In genomic region chr16:27316038-27316680, GRCh38 we compare ENCODE assay signal across 8 cellular contexts. TPM values are rescaled to one million over a fixed set of nuclear protein-coding genes. Genes with fewer than 3 reads are reported as not detected.
DNase-seq lines count a peak whose midpoint lies in the region; ATAC-seq, FAIRE-seq and TF ChIP-seq lines count a peak whose summit lies in the region.

No MANE protein-coding gene starts in this region.

- CTCF ChIA-PET in activated CD8-positive, alpha-beta T cell treated with anti-CD3 and anti-CD28 coated beads, Interleukin-2, amount 10 ng/mL, durations not matched to agents 7 days and 5 days (lab: Charles Lee), result interaction anchor here (1.1 to 6.5 kb wide), 11 partner anchors 12 to 136 kb away, joined by 3 to 101 read pairs (median 8); no protein-coding TSS in a partner anchor

- in situ Hi-C loops in HAP-1 (cut with MboI; ENCODE audit: low sequenced_read_pairs), result no loop called here

- no peaks in the 10 kb centered on the region for H3K27me3 ChIP-seq in gastroesophageal sphincter
- no peaks in the 10 kb centered on the region for H3K27me3 ChIP-seq in small intestine (ENCODE audit: control insufficient read depth in 2 of 2, insufficient read depth in 2 of 2, low read length in 2 of 2)
- no peaks in the 10 kb centered on the region for H3K27me3 ChIP-seq in HAP-1 (ENCODE audit: low read depth)
- H3K27me3 ChIP-seq in SJCRH30, result no peaks in the 10 kb centered on the region

- H3K4me1 ChIP-seq in gastroesophageal sphincter, result peaks cover 14 to 78% (median 46%) of the 10 kb centered on the region in 3 donors
- H3K4me1 ChIP-seq in small intestine (ENCODE audit: control insufficient read depth in 2 of 2, insufficient read depth in 1 of 2, low read depth in 1 of 2, low read length in 1 of 2), result peaks cover 4 to 5% of the 10 kb centered on the region in 2 donors
- peaks cover 3% of the 10 kb centered on the region; the same call in 1 of the 2 replicates for H3K4me1 ChIP-seq in HAP-1
- peaks cover 34% of the 10 kb centered on the region for H3K4me1 ChIP-seq in SJCRH30

- TF ChIP-seq POLR2A in GM12892 (IDR thresholded peaks at IDR 0.05; ENCODE audit: low read depth, low read length) (no peak), gastroesophageal sphincter (IDR thresholded peaks at IDR 0.05) (no peak)

- no peaks in the 10 kb centered on the region for H3K9me3 Mint-ChIP-seq in activated CD8-positive, alpha-beta T cell treated with anti-CD3 and anti-CD28 coated beads, Interleukin-2, amount 10 ng/mL, durations not matched to agents 7 days and 5 days (ENCODE audit: insufficient read depth)

- H3K36me3 Mint-ChIP-seq in activated CD8-positive, alpha-beta T cell treated with anti-CD3 and anti-CD28 coated beads, Interleukin-2, amount 10 ng/mL, durations not matched to agents 7 days and 5 days (ENCODE audit: low read depth), result peaks cover 65% of the 10 kb centered on the region

- TF ChIP-seq CTCF in gastroesophageal sphincter (IDR thresholded peaks at IDR 0.05), result no peak

- H3K9me3 ChIP-seq in gastroesophageal sphincter (no peaks in the 10 kb centered on the region), small intestine (ENCODE audit: control insufficient read depth, low read depth) (no peaks in the 10 kb centered on the region), HAP-1 (no peaks in the 10 kb centered on the region), SJCRH30 (replicated peaks) (no peaks in the 10 kb centered on the region)

- H3K36me3 ChIP-seq in gastroesophageal sphincter (no peaks in the 10 kb centered on the region), small intestine (ENCODE audit: control insufficient read depth in 2 of 2, insufficient read depth in 2 of 2, low read length in 2 of 2) (no peaks in the 10 kb centered on the region), HAP-1 (replicated peaks) (no peaks in the 10 kb centered on the region), SJCRH30 (peaks cover 10% of the 10 kb centered on the region)

- FAIRE-seq in GM12892 (lab: Jason Lieb, UNC) (peak; percentile 42), small intestine (lab: Jason Lieb, UNC) (no peak)

- DNase-seq in GM12892 (ENCODE audit: insufficient read length) (no peak), small intestine (no peak), HAP-1 (ENCODE audit: low spot score in 2 of 2) (no peak), SJCRH30 (no peak), middle frontal gyrus (ENCODE audit: extremely low spot score, low spot score) (no peak)
- DNase-seq in activated CD8-positive, alpha-beta T cell treated with anti-CD3 and anti-CD28 coated beads, Interleukin-2, amount 10 ng/mL, durations not matched to agents 7 days and 5 days, result no peak

- peak overlapping the region; percentile 90 to 99 (median 96) for H3K27ac ChIP-seq in gastroesophageal sphincter
- H3K27ac ChIP-seq in small intestine (ENCODE audit: low read depth in 1 of 2, low read length in 1 of 2), result peak overlapping the region; percentile 5 to 61
- H3K27ac ChIP-seq in SJCRH30, result no peak overlapping the region

- H3K4me1 Mint-ChIP-seq in activated CD8-positive, alpha-beta T cell treated with anti-CD3 and anti-CD28 coated beads, Interleukin-2, amount 10 ng/mL, durations not matched to agents 7 days and 5 days (ENCODE audit: low read depth), result peaks cover 72% of the 10 kb centered on the region

- WGBS in gastroesophageal sphincter (ENCODE audit: low coverage in 1 of 2), 2 donors, result 40 to 73% methylated on average over 3 to 4 of the region's 8 CpGs
- WGBS in small intestine, 3 donors, result 62 to 66% (median 63%) methylated on average over 8 of the region's 8 CpGs

- H3K4me3 Mint-ChIP-seq in activated CD8-positive, alpha-beta T cell treated with anti-CD3 and anti-CD28 coated beads, Interleukin-2, amount 10 ng/mL, durations not matched to agents 7 days and 5 days, result peak overlapping the region; percentile 90

- H3K4me3 ChIP-seq in gastroesophageal sphincter, result peak overlapping the region; percentile 76 to 97
- no peak overlapping the region for H3K4me3 ChIP-seq in small intestine (ENCODE audit: low read depth in 1 of 2, low read length in 2 of 2)
- H3K4me3 ChIP-seq in HAP-1, result no peak overlapping the region
- no peak overlapping the region for H3K4me3 ChIP-seq in SJCRH30

- no peaks in the 10 kb centered on the region for H3K27me3 Mint-ChIP-seq in activated CD8-positive, alpha-beta T cell treated with anti-CD3 and anti-CD28 coated beads, Interleukin-2, amount 10 ng/mL, durations not matched to agents 7 days and 5 days (ENCODE audit: low read depth)

- POLR2A ChIA-PET in activated CD8-positive, alpha-beta T cell treated with anti-CD3 and anti-CD28 coated beads, Interleukin-2, amount 10 ng/mL, durations not matched to agents 7 days and 5 days (lab: Charles Lee), result interaction anchor here (0.6 to 10.3 kb wide), 12 partner anchors 51 to 144 kb away, joined by 3 to 222 read pairs (median 4); partner anchors contain the start of gene IL21R

- no peak for TF ChIP-seq EP300 in gastroesophageal sphincter (IDR thresholded peaks at IDR 0.05)

- H3K27ac Mint-ChIP-seq in activated CD8-positive, alpha-beta T cell treated with anti-CD3 and anti-CD28 coated beads, Interleukin-2, amount 10 ng/mL, durations not matched to agents 7 days and 5 days, result peak overlapping the region; percentile 93

- ATAC-seq in activated CD8-positive, alpha-beta T cell treated with anti-CD3 and anti-CD28 coated beads, Interleukin-2, amount 10 ng/mL, durations not matched to agents 7 days and 5 days, result no peak
- ATAC-seq in gastroesophageal sphincter (no peak), GM19397 (IDR thresholded peaks at IDR 0.05; ENCODE audit: unreplicated experiment) (no peak)

RNA-seq across cellular contexts. Expression of gene IL4R, which starts 2.4 kb away (rescaled TPM):
- polyA plus RNA-seq in GM12892 (2012; ENCODE audit: missing spikeins), result 18.8 TPM
- total RNA-seq in activated CD8-positive, alpha-beta T cell treated with anti-CD3 and anti-CD28 coated beads, Interleukin-2, amount 10 ng/mL, durations not matched to agents 7 days and 5 days, result 100 to 1,000 TPM; 231 to 237 TPM
- total RNA-seq in gastroesophageal sphincter, result 100 to 1,000 TPM in 2 of 4 donors, 10 to 100 TPM in 2; 72.3 to 212 (median 110) TPM
- polyA plus RNA-seq in small intestine, result 10 to 100 TPM; 28.1 to 32.7 (median 28.6) TPM
- total RNA-seq in SJCRH30 (2014; rRNA removed; shearing (Covaris generic)), result 71.0 and 75.1 TPM in 2 replicates

RNA-seq across cellular contexts. Expression of gene NSMCE1, which starts 47.6 kb away (rescaled TPM):
- polyA plus RNA-seq in GM12892 (2012; ENCODE audit: missing spikeins), result 51.9 TPM
- total RNA-seq in activated CD8-positive, alpha-beta T cell treated with anti-CD3 and anti-CD28 coated beads, Interleukin-2, amount 10 ng/mL, durations not matched to agents 7 days and 5 days, result 10 to 100 TPM; 87.3 to 94.9 TPM
- 10 to 100 TPM; 48.4 to 66.0 (median 63.3) TPM for total RNA-seq in gastroesophageal sphincter
- 10 to 100 TPM; 37.8 to 66.1 (median 42.7) TPM for polyA plus RNA-seq in small intestine
- total RNA-seq in SJCRH30 (2014; rRNA removed; shearing (Covaris generic)), result 38.3 and 39.5 TPM in 2 replicates

Comparison
In these comparisons a context has a peak if more than half of its experiments do, and no peak if none do; other contexts are left out.
1. H3K4me3 ChIP-seq: peak in gastroesophageal sphincter (2 of 2); none in small intestine (0 of 2), HAP-1 (single experiment) and SJCRH30 (single experiment).